13 cellular contexts compared by ENCODE assay signal in the genomic region with DNA sequence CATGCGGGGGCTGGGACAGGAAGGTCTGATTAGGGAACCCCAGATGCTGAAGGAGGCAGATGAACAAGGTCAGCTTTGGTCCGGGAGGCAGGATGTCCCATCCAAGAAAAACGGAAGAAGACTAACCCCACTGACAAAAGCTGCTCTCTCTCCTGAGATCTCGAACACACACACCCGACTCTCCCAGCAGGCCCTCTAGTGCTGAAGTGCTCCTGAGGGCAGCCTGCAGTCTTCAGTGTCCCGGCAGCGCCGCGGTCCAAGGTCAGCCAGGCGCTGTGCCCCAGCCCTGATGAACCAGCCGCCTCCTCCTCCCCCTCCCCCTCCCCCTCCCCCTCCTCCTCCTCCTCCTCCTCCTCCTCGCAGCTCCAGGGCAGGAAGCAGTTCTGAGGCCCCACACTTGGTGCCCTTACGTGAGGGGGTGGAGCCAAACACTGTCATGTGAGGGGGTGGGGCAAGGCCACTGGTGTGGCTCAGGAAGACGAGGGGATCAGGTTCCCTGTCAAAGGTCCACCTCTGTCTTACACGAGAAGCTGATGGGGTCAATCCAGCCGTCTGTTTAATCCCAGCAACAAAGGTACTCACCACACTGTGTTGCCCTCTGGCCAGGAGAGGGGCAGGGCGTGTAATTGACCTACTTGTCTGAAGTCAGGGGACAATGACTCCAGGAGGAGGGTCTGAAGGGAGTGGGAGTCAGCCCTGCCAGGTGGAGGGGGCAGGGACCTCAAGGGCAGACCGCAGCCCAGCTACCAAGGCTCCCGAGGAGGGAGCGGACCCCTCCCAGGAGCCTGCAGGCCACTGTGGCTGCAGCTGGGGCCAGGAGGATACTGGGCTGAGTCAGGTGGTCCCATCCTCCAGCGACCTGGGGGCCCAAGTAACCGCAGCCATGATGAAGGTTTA. TPM values are rescaled to one million over a fixed set of nuclear protein-coding genes. Genes with fewer than 3 reads are reported as not detected.
DNase-seq lines count a peak whose midpoint lies in the region; ATAC-seq and TF ChIP-seq lines count a peak whose summit lies in the region.
"Had no signal": no experiment of that assay in that cellular context is flagged by ENCODE, and none has a peak within 500 bp of the region (broad histone marks: within the 10 kb centered on the region; RNA-seq: fewer than 3 reads in every experiment).

No MANE protein-coding gene starts in this region.

- H3K9me3 Mint-ChIP-seq in CD8-positive, alpha-beta T cell: peaks cover 10% of the 10 kb centered on the region

- H3K9me3 ChIP-seq in CD8-positive, alpha-beta T cell (ENCODE audit: low read length): no peaks in the 10 kb centered on the region
- H3K9me3 ChIP-seq: right lobe of liver had no signal

- H3K27me3 Mint-ChIP-seq in CD8-positive, alpha-beta T cell (ENCODE audit: low read depth): peaks cover 10% of the 10 kb centered on the region

- no peak for DNase-seq in CD8-positive, alpha-beta T cell
- peak; percentile 8 for DNase-seq in HCEC 1CT
- peak; percentile 84 for DNase-seq in SKM-1 treated with dmso at 0.1 percent for 144 hours (lab: John Stamatoyannopoulos, UW; ENCODE audit: unreplicated experiment)
- no peak for DNase-seq in left lobe of liver (ENCODE audit: low spot score)
- no peak for DNase-seq in lower leg skin (ENCODE audit: low spot score in 2 of 2)
- DNase-seq in SIG-M5 (lab: John Stamatoyannopoulos, UW): no peak
- DNase-seq: left ventricle myocardium inferior, right lobe of liver had no signal

- no peaks in the 10 kb centered on the region for H3K27me3 ChIP-seq in CD8-positive, alpha-beta T cell (ENCODE audit: insufficient read depth, low read length)
- H3K27me3 ChIP-seq: right lobe of liver had no signal

- no peak for TF ChIP-seq POLR2A in lower leg skin (IDR thresholded peaks at IDR 0.05)

- H3K36me3 Mint-ChIP-seq in CD8-positive, alpha-beta T cell: no peaks in the 10 kb centered on the region

- 25 to 38% methylated on average over 19 to 20 of the region's 22 CpGs for WGBS in lower leg skin, 2 donors

- H3K27ac ChIP-seq in CD8-positive, alpha-beta T cell (ENCODE audit: low read depth, low read length): no peak overlapping the region
- H3K27ac ChIP-seq: left ventricle myocardium inferior, right lobe of liver had no signal

- CTCF ChIA-PET in CD8-positive, alpha-beta T cell (lab: Charles Lee): no interaction called here

- peak; percentile 54 for ATAC-seq in CD8-positive, alpha-beta T cell
- ATAC-seq in left lobe of liver (peak; percentile 23), GM21528 (IDR thresholded peaks at IDR 0.05; ENCODE audit: low FRiP score, unreplicated experiment) (no peak), GM21717 (IDR thresholded peaks at IDR 0.05; ENCODE audit: unreplicated experiment) (no peak)

- POLR2A ChIA-PET in CD8-positive, alpha-beta T cell (lab: Charles Lee): no interaction called here

- peaks cover 4% of the 10 kb centered on the region for H3K4me1 ChIP-seq in CD8-positive, alpha-beta T cell (ENCODE audit: insufficient read depth, low read length)
- H3K4me1 ChIP-seq: left ventricle myocardium inferior, right lobe of liver had no signal

- no peak overlapping the region for H3K4me3 ChIP-seq in CD8-positive, alpha-beta T cell (ENCODE audit: low read depth, low read length)
- H3K4me3 ChIP-seq in lower leg skin (ENCODE audit: low read depth, poor library complexity, severe bottlenecking): no peak overlapping the region
- H3K4me3 ChIP-seq: left ventricle myocardium inferior, right lobe of liver had no signal

- H3K4me1 Mint-ChIP-seq in CD8-positive, alpha-beta T cell (ENCODE audit: low read depth): peaks cover 9% of the 10 kb centered on the region

- no peak for TF ChIP-seq CTCF in CD8-positive, alpha-beta T cell (IDR thresholded peaks at IDR 0.05)
- no peak for TF ChIP-seq CTCF in lower leg skin (IDR thresholded peaks at IDR 0.05)

- peak overlapping the region; percentile 20 for H3K4me3 Mint-ChIP-seq in CD8-positive, alpha-beta T cell

- no peaks in the 10 kb centered on the region for H3K36me3 ChIP-seq in CD8-positive, alpha-beta T cell (ENCODE audit: insufficient read depth, low read length)
- H3K36me3 ChIP-seq: left ventricle myocardium inferior, right lobe of liver had no signal

- no peak overlapping the region for H3K27ac Mint-ChIP-seq in CD8-positive, alpha-beta T cell

- intact Hi-C loops in CD8-positive, alpha-beta T cell (cut with DNase I, micrococcal nuclease): no loop called here
- intact Hi-C loops in lower leg skin (cut with DNase I; ENCODE audit: low total_unique reads): no loop called here

RNA-seq across cellular contexts. Expression of gene PRR23E, which starts 34.3 kb away (rescaled TPM):
- total RNA-seq in CD8-positive, alpha-beta T cell: not detected
- not detected for total RNA-seq in left lobe of liver
- total RNA-seq in lower leg skin: not detected
- total RNA-seq: Daoy; endothelial cell of umbilical vein; left ventricle myocardium inferior; right lobe of liver; T-helper 1 cell treated with Interleukin-12 subunit alpha and Interleukin-12 subunit beta and Interleukin-4 antibody, amounts not matched to agents 30 ng/mL and 1 ng/mL, for 36 hours had no signal

Comparison
In these comparisons a context has a peak if more than half of its experiments do, and no peak if none do; other contexts are left out.
1. ATAC-seq: peak in CD8-positive, alpha-beta T cell (single experiment) and left lobe of liver (single experiment); none in GM21528 (single experiment) and GM21717 (single experiment).
2. DNase-seq: peak in HCEC 1CT (single experiment) and SKM-1 treated with dmso at 0.1 percent for 144 hours (single experiment); none in CD8-positive, alpha-beta T cell (0 of 7), left lobe of liver (single experiment), lower leg skin (0 of 2) and SIG-M5 (single experiment).